Comparison of ENCODE assay signal across 10 cellular contexts in genomic region chr15:98954411-98954810, GRCh38. TPM values are rescaled to one million over a fixed set of nuclear protein-coding genes. Genes with fewer than 3 reads are reported as not detected.
A peak's percentile ranks its signal among the peaks of the same experiment; 100 is the strongest.
DNase-seq lines count a peak whose midpoint lies in the region; TF ChIP-seq lines count a peak whose summit lies in the region.
"Had no signal": no experiment of that assay in that cellular context is flagged by ENCODE, and none has a peak within 500 bp of the region (broad histone marks: within the 10 kb centered on the region; RNA-seq: fewer than 3 reads in every experiment).

No MANE protein-coding gene starts in this region.

- TF ChIP-seq CTCF in C4-2B (conservative IDR thresholded peaks at IDR 0.05) = no peak

- H3K27ac ChIP-seq in C4-2B = peak overlapping the region; percentile 83
- H3K27ac ChIP-seq: RWPE1 had no signal

- intact Hi-C loops in posterior vena cava (cut with DNase I) = no loop called here

- in situ Hi-C loops in SK-MEL-5 (cut with HindIII; ENCODE audit: low pct_unique_long_range_greater_than_20kb, low sequenced_read_pairs) = no loop called here

- DNase-seq in SK-MEL-5 (ENCODE audit: low read depth, low spot score) = peak; percentile 87
- DNase-seq in foreskin melanocyte = peak; percentile 95
- peak; percentile 91 for DNase-seq in posterior vena cava (ENCODE audit: low spot score)
- no peak for DNase-seq in NCI-H1694 treated with DMSO at 0.1 percent for 48 hours (lab: John Stamatoyannopoulos, UW)
- DNase-seq in Kasumi-1 (lab: John Stamatoyannopoulos, UW) = no peak
- DNase-seq in NCI-H2171 (lab: John Stamatoyannopoulos, UW) = no peak
- no peak for DNase-seq in NK-92 (lab: John Stamatoyannopoulos, UW; ENCODE audit: unreplicated experiment)
- DNase-seq: activated effector memory CD4-positive, alpha-beta T cell treated with anti-CD3 and anti-CD28 coated beads, Interleukin-2, amount 50 U/mL, for 16 hours had no signal

RNA-seq across cellular contexts. Expression of gene PGPEP1L, which starts 53.2 kb away (rescaled TPM):
- total RNA-seq in SK-MEL-5 (2014; rRNA removed; shearing (Covaris generic)) = not detected in 2 replicates
- polyA plus RNA-seq in SK-MEL-5 (2015; cell fraction: cytosol; rRNA removed) = not detected in 2 replicates
- polyA plus RNA-seq in SK-MEL-5 (2015; cell fraction: nucleus; rRNA removed) = not detected in 2 replicates
- 1 to 10 TPM in 1 of 2 donors, under 1 TPM in 1; 0.29 to 1.7 TPM for total RNA-seq in posterior vena cava

Comparison
In these comparisons a context has a peak if more than half of its experiments do, and no peak if none do; other contexts are left out.
1. DNase-seq: peak in SK-MEL-5 (single experiment), foreskin melanocyte (single experiment) and posterior vena cava (single experiment); none in NCI-H1694 treated with DMSO at 0.1 percent for 48 hours (single experiment), Kasumi-1 (0 of 2), NCI-H2171 (single experiment) and NK-92 (single experiment).